ENCODE assay signal across 8 cellular contexts in the genomic region with DNA sequence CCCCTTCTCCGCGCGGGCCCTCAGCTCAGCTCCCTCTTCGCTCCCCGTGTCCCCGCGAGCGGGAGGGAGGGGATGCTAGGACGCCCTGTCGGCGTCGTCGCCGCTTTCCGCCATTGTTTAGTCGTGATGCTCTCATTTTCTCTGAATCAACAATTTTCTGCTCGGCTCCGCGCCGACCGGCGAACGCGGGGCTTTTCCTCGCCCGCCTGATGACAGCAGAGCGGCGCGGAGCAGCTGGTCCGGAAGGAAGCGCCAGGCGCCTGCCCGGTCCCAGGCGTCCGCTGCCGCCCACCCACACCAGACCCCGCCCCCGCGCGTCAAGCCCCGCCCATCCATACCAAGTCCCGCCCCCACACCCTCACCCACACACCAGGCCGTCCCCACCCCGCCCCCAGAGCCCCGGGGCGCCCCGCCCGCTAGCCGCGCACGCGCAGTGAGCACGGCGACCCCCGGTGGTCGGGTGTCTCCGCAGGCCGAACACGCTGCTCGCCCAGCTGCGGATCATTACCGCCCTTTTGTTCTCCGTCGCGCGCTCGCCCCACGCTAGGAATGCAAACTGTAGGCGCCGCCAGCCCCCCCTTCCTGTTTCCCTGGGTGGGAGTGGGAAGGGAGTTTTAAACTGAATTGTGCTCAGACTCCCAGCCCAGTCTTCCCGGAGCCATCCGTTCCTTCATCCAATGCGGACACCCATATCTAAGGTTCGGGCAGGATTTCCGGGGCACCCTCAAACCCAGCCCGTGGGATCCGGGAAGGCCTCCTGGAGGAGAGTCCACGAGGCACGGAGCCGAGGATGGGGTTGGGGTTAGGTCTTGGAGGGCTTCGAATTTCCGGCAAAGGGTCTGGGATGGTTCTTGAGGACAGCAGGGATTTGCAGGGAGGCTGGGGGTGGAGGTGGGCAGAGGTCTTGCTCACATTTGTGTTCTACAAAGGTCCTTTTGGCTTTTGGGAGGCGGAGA. TPM values are rescaled to one million over a fixed set of nuclear protein-coding genes. Genes with fewer than 3 reads are reported as not detected.
DNase-seq lines count a peak whose midpoint lies in the region; ATAC-seq lines count a peak whose summit lies in the region.
"Had no signal": no experiment of that assay in that cellular context is flagged by ENCODE, and none has a peak within 500 bp of the region (broad histone marks: within the 10 kb centered on the region; RNA-seq: fewer than 3 reads in every experiment).

No MANE protein-coding gene starts in this region.

- no peaks in the 10 kb centered on the region for H3K9me3 Mint-ChIP-seq in activated CD8-positive, alpha-beta T cell treated with anti-CD3 and anti-CD28 coated beads, Interleukin-2, amount 10 ng/mL, durations not matched to agents 7 days and 5 days (ENCODE audit: insufficient read depth)

- H3K36me3 Mint-ChIP-seq in activated CD8-positive, alpha-beta T cell treated with anti-CD3 and anti-CD28 coated beads, Interleukin-2, amount 10 ng/mL, durations not matched to agents 7 days and 5 days (ENCODE audit: low read depth): no peaks in the 10 kb centered on the region

- DNase-seq in NCI-H146 (lab: John Stamatoyannopoulos, UW) (peak; percentile 85), midbrain (lab: John Stamatoyannopoulos, UW) (peak; percentile 74)
- peak; percentile 73 for DNase-seq in activated CD8-positive, alpha-beta T cell treated with anti-CD3 and anti-CD28 coated beads, Interleukin-2, amount 10 ng/mL, durations not matched to agents 7 days and 5 days
- peak; percentile 58 for DNase-seq in effector CD8-positive, alpha-beta T cell (lab: John Stamatoyannopoulos, UW)
- DNase-seq in stimulated activated CD8-positive, alpha-beta memory T cell treated with anti-CD3 and anti-CD28 coated beads, Interleukin-15, amount 100 ng/mL, for 4 hours (ENCODE audit: low read depth in 2 of 2): peak; percentile 36 to 40

- H3K27ac Mint-ChIP-seq in activated CD8-positive, alpha-beta T cell treated with anti-CD3 and anti-CD28 coated beads, Interleukin-2, amount 10 ng/mL, durations not matched to agents 7 days and 5 days: peak overlapping the region; percentile 77

- peaks cover 6% of the 10 kb centered on the region for H3K4me1 Mint-ChIP-seq in activated CD8-positive, alpha-beta T cell treated with anti-CD3 and anti-CD28 coated beads, Interleukin-2, amount 10 ng/mL, durations not matched to agents 7 days and 5 days (ENCODE audit: low read depth)

- POLR2A ChIA-PET in activated CD8-positive, alpha-beta T cell treated with anti-CD3 and anti-CD28 coated beads, Interleukin-2, amount 10 ng/mL, durations not matched to agents 7 days and 5 days (lab: Charles Lee): no interaction called here

- ATAC-seq in GM19023 (IDR thresholded peaks at IDR 0.05; ENCODE audit: unreplicated experiment): peak; percentile 52
- peak; percentile 91 for ATAC-seq in activated CD8-positive, alpha-beta T cell treated with anti-CD3 and anti-CD28 coated beads, Interleukin-2, amount 10 ng/mL, durations not matched to agents 7 days and 5 days
- ATAC-seq in GM21447 (IDR thresholded peaks at IDR 0.05; ENCODE audit: unreplicated experiment): no peak

- H3K27me3 Mint-ChIP-seq in activated CD8-positive, alpha-beta T cell treated with anti-CD3 and anti-CD28 coated beads, Interleukin-2, amount 10 ng/mL, durations not matched to agents 7 days and 5 days (ENCODE audit: low read depth): peaks cover 33% of the 10 kb centered on the region

- peak overlapping the region; percentile 82 for H3K4me3 Mint-ChIP-seq in activated CD8-positive, alpha-beta T cell treated with anti-CD3 and anti-CD28 coated beads, Interleukin-2, amount 10 ng/mL, durations not matched to agents 7 days and 5 days

- CTCF ChIA-PET in activated CD8-positive, alpha-beta T cell treated with anti-CD3 and anti-CD28 coated beads, Interleukin-2, amount 10 ng/mL, durations not matched to agents 7 days and 5 days (lab: Charles Lee): interaction anchor here (0.8 to 1.4 kb wide), 2 partner anchors 16 to 25 kb away, joined by 3 to 5 read pairs; no protein-coding TSS in a partner anchor

RNA-seq across cellular contexts. Expression of gene SLC32A1, which starts 49.8 kb away (rescaled TPM):
- not detected for total RNA-seq in activated CD8-positive, alpha-beta T cell treated with anti-CD3 and anti-CD28 coated beads, Interleukin-2, amount 10 ng/mL, durations not matched to agents 7 days and 5 days
- total RNA-seq: renal cortical epithelial cell had no signal
